Comparison of ENCODE assay signal across 16 cellular contexts in the genomic region with DNA sequence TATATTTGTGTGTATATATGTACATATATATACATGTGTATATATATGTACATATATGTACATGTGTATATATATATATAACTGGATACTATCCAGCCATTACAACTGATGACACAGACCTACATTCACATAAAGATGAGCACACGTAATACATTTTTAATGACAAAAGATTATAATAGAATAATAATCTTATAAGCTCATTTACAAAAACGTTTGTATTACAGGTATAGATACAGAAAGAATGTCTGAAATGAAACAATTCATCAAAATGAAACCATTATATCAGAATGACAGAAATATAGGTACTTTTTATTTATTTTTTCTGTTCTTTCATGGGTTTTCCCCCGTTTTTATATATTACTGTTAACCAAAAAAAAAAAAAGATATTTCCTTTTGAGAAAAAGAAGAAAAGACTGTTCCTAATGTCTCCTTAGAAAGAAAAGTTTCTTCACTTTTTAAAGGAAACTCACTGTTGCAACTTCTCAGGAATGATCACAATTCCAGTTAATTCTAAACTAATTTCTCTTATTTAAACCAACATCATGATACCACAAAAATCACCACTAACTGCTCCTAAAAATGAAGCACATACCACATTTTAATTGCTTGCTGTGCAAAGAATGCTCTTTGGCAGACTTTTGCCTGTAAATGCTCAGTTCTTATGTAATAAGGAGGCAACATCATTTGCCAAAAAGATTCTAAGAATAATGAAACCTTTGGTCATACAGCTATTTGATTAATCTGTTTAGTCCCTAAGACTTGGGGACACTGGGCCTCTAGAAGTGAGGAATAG. TPM values are rescaled to one million over a fixed set of nuclear protein-coding genes. Genes with fewer than 3 reads are reported as not detected.
DNase-seq lines count a peak whose midpoint lies in the region; ATAC-seq lines count a peak whose summit lies in the region.
"Had no signal": no experiment of that assay in that cellular context is flagged by ENCODE, and none has a peak within 500 bp of the region (broad histone marks: within the 10 kb centered on the region; RNA-seq: fewer than 3 reads in every experiment).

No MANE protein-coding gene starts in this region.

- H3K9me3 ChIP-seq in naive thymus-derived CD4-positive, alpha-beta T cell (ENCODE audit: control insufficient read depth in 2 of 3, low read length in 3 of 3): no peaks in the 10 kb centered on the region
- H3K9me3 ChIP-seq: tibial artery had no signal

- peak overlapping the region; percentile 69 for H3K27ac Mint-ChIP-seq in activated CD4-positive, alpha-beta T cell treated with anti-CD3 and anti-CD28 coated beads, Interleukin-2, amount 10 ng/mL, durations not matched to agents 7 days and 5 days
- H3K27ac Mint-ChIP-seq in naive thymus-derived CD4-positive, alpha-beta T cell: peak overlapping the region in 8 of 9 donors; percentile 49 to 97 (median 89)

- no peak for ATAC-seq in naive thymus-derived CD4-positive, alpha-beta T cell
- ATAC-seq in GM18498 (IDR thresholded peaks at IDR 0.05; ENCODE audit: unreplicated experiment): no peak

- no peak for DNase-seq in activated CD4-positive, alpha-beta T cell treated with anti-CD3 and anti-CD28 coated beads, Interleukin-2, amount 10 ng/mL, durations not matched to agents 7 days and 5 days
- DNase-seq in activated CD4-positive, alpha-beta T cell treated with anti-CD3 and anti-CD28 coated beads, Interleukin-2, amount 50 U/mL, for 4 hours: no peak
- DNase-seq in H4 (ENCODE audit: low spot score) (peak; percentile 53), astrocyte of the hippocampus (ENCODE audit: low read depth, low spot score) (peak; percentile 77), DMS79 (lab: John Stamatoyannopoulos, UW) (no peak), NCI-H1417 treated with DMSO at 0.1 percent for 48 hours (lab: John Stamatoyannopoulos, UW) (no peak)
- no peak for DNase-seq in naive thymus-derived CD4-positive, alpha-beta T cell
- DNase-seq: activated effector memory CD4-positive, alpha-beta T cell treated with anti-CD3 and anti-CD28 coated beads, Interleukin-2, amount 50 U/mL, for 16 hours; DMS 273 treated with DMSO at 0.1 percent for 48 hours; foreskin melanocyte; Kasumi-1; mammary epithelial cell; NCI-H1694; stimulated activated CD4-positive, alpha-beta T cell treated with anti-CD3 and anti-CD28 coated beads, Interleukin-2, amount 100 ng/mL, for 24 hours; tibial artery had no signal

- H3K27me3 ChIP-seq in naive thymus-derived CD4-positive, alpha-beta T cell (ENCODE audit: control insufficient read depth in 2 of 2, insufficient read depth in 2 of 2, low read length in 2 of 2): no peaks in the 10 kb centered on the region

- H3K36me3 ChIP-seq in naive thymus-derived CD4-positive, alpha-beta T cell (ENCODE audit: control insufficient read depth in 2 of 3, insufficient read depth in 3 of 3, low read length in 3 of 3): peaks cover 0 to 32% (median 17%) of the 10 kb centered on the region in 3 experiments
- H3K36me3 ChIP-seq: tibial artery had no signal

- no peak overlapping the region for H3K4me3 ChIP-seq in naive thymus-derived CD4-positive, alpha-beta T cell (ENCODE audit: low read length)
- H3K4me3 ChIP-seq: tibial artery had no signal

- POLR2A ChIA-PET in activated CD4-positive, alpha-beta T cell treated with anti-CD3 and anti-CD28 coated beads, Interleukin-2, amount 10 ng/mL, durations not matched to agents 7 days and 5 days (lab: Charles Lee): interaction anchor here (0.7 kb wide), 1 partner anchor 429 kb away, joined by 3 read pairs; no protein-coding TSS in a partner anchor
- POLR2A ChIA-PET in naive thymus-derived CD4-positive, alpha-beta T cell (lab: Charles Lee): interaction anchor here (0.6 to 5.9 kb wide), 10 partner anchors 11 to 114 kb away, joined by 3 to 94 read pairs (median 4); a partner anchor contains a TSS

- peaks cover 72% of the 10 kb centered on the region for H3K36me3 Mint-ChIP-seq in activated CD4-positive, alpha-beta T cell treated with anti-CD3 and anti-CD28 coated beads, Interleukin-2, amount 10 ng/mL, durations not matched to agents 7 days and 5 days (ENCODE audit: low read depth)
- H3K36me3 Mint-ChIP-seq in naive thymus-derived CD4-positive, alpha-beta T cell: peaks cover 19 to 41% (median 34%) of the 10 kb centered on the region in 5 donors

- peaks cover 22 to 85% of the 10 kb centered on the region in 2 donors for H3K4me1 ChIP-seq in naive thymus-derived CD4-positive, alpha-beta T cell (ENCODE audit: control insufficient read depth in 2 of 2, insufficient read depth in 2 of 2, low read length in 2 of 2)
- H3K4me1 ChIP-seq: tibial artery had no signal

- peak overlapping the region; percentile 9 for H3K4me3 Mint-ChIP-seq in activated CD4-positive, alpha-beta T cell treated with anti-CD3 and anti-CD28 coated beads, Interleukin-2, amount 10 ng/mL, durations not matched to agents 7 days and 5 days
- H3K4me3 Mint-ChIP-seq in naive thymus-derived CD4-positive, alpha-beta T cell: peak overlapping the region in 9 of 10 donors; percentile 14 to 96 (median 64)

- no peaks in the 10 kb centered on the region for H3K9me3 Mint-ChIP-seq in activated CD4-positive, alpha-beta T cell treated with anti-CD3 and anti-CD28 coated beads, Interleukin-2, amount 10 ng/mL, durations not matched to agents 7 days and 5 days
- H3K9me3 Mint-ChIP-seq in naive thymus-derived CD4-positive, alpha-beta T cell: no peaks in the 10 kb centered on the region

- CTCF ChIA-PET in activated CD4-positive, alpha-beta T cell treated with anti-CD3 and anti-CD28 coated beads, Interleukin-2, amount 10 ng/mL, durations not matched to agents 7 days and 5 days (lab: Charles Lee): interaction anchor here (0.9 to 1.8 kb wide), 5 partner anchors 10 to 120 kb away, joined by 3 to 5 read pairs (median 3); a partner anchor contains a TSS
- CTCF ChIA-PET in naive thymus-derived CD4-positive, alpha-beta T cell (lab: Charles Lee): interaction anchor here (1.1 to 2.4 kb wide), 3 partner anchors 10 to 363 kb away, joined by 4 to 6 read pairs (median 4); no protein-coding TSS in a partner anchor

- no peaks in the 10 kb centered on the region for H3K27me3 Mint-ChIP-seq in activated CD4-positive, alpha-beta T cell treated with anti-CD3 and anti-CD28 coated beads, Interleukin-2, amount 10 ng/mL, durations not matched to agents 7 days and 5 days
- no peaks in the 10 kb centered on the region for H3K27me3 Mint-ChIP-seq in naive thymus-derived CD4-positive, alpha-beta T cell

- H3K4me1 Mint-ChIP-seq in activated CD4-positive, alpha-beta T cell treated with anti-CD3 and anti-CD28 coated beads, Interleukin-2, amount 10 ng/mL, durations not matched to agents 7 days and 5 days: peaks cover 78% of the 10 kb centered on the region
- H3K4me1 Mint-ChIP-seq in naive thymus-derived CD4-positive, alpha-beta T cell: peaks cover 46 to 94% (median 80%) of the 10 kb centered on the region in 7 donors

- H3K27ac ChIP-seq in naive thymus-derived CD4-positive, alpha-beta T cell (ENCODE audit: low read depth, low read length): peak overlapping the region; percentile 87
- H3K27ac ChIP-seq: tibial artery had no signal

- intact Hi-C loops in naive thymus-derived CD4-positive, alpha-beta T cell (cut with micrococcal nuclease): no loop called here

RNA-seq across cellular contexts. Expression of a gene that starts 18.9 kb away (rescaled TPM):
- total RNA-seq in activated CD4-positive, alpha-beta T cell treated with anti-CD3 and anti-CD28 coated beads, Interleukin-2, amount 10 ng/mL, durations not matched to agents 7 days and 5 days: 100 to 1,000 TPM; 386 to 498 TPM
- total RNA-seq in H4 (2014; rRNA removed; shearing (Covaris generic)): 33.0 and 37.2 TPM in 2 replicates
- 100 to 1,000 TPM; 270 to 830 (median 674) TPM for total RNA-seq in naive thymus-derived CD4-positive, alpha-beta T cell
- 100 to 1,000 TPM; 637 to 928 TPM for polyA plus RNA-seq in naive thymus-derived CD4-positive, alpha-beta T cell

Comparison
In these comparisons a context has a peak if more than half of its experiments do, and no peak if none do; other contexts are left out.
1. DNase-seq: peak in H4 (single experiment) and astrocyte of the hippocampus (single experiment); none in activated CD4-positive, alpha-beta T cell treated with anti-CD3 and anti-CD28 coated beads, Interleukin-2, amount 10 ng/mL, durations not matched to agents 7 days and 5 days (single experiment), activated CD4-positive, alpha-beta T cell treated with anti-CD3 and anti-CD28 coated beads, Interleukin-2, amount 50 U/mL, for 4 hours (0 of 2), naive thymus-derived CD4-positive, alpha-beta T cell (0 of 9), DMS79 (single experiment) and NCI-H1417 treated with DMSO at 0.1 percent for 48 hours (single experiment).